Comparison of ENCODE assay signal across 1 cellular context in the genomic region with DNA sequence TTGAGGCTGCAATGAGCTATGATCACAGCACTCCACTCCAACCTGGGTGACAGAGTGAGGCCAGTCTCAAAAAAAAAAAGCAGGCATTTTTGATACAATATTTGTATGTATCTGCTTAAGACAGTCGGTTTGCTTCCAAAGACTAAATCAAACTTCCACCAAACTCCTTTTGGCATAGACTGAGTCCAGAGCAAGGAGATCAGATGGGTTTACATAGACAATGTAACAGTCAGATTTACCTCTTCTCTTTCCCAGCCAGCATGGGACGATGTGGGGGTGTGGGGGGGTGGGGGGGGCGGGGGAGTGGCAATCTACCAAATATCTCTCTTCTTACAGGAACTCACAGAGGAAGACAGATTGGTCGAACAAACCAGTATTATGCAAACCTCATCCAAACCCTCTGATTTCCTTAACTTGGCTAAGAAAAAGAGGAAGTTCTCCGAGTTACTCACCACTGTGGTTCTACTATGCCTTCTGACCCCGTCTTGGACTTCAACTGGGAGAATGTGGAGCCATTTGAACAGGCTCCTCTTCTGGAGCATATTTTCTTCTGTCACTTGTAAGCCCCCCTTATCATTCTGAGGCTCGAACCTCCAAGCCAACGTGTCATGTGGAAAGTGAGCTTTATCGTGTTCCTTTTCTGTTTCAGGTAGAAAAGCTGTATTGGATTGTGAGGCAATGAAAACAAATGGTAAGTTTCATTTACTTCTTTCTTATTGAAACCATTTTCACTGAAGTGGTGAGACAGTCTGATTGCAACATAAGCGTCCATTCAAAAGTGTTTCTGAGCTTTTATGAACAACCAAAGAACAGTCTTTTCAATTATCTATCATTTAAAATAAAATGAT.
TF ChIP-seq lines count a peak whose summit lies in the region.

A gene with protein sequence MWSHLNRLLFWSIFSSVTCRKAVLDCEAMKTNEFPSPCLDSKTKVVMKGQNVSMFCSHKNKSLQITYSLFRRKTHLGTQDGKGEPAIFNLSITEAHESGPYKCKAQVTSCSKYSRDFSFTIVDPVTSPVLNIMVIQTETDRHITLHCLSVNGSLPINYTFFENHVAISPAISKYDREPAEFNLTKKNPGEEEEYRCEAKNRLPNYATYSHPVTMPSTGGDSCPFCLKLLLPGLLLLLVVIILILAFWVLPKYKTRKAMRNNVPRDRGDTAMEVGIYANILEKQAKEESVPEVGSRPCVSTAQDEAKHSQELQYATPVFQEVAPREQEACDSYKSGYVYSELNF (plus strand): TSS at position 451 of the 848 bp plus-strand sequence. CDS start 54 bp downstream, at position 505.

TF ChIP-seq in K562, 482 proteins besides CTCF, POLR2A, EP300 and RAD21 (continued from another document and continues in another):
- TF ChIP-seq, protein P1, sequence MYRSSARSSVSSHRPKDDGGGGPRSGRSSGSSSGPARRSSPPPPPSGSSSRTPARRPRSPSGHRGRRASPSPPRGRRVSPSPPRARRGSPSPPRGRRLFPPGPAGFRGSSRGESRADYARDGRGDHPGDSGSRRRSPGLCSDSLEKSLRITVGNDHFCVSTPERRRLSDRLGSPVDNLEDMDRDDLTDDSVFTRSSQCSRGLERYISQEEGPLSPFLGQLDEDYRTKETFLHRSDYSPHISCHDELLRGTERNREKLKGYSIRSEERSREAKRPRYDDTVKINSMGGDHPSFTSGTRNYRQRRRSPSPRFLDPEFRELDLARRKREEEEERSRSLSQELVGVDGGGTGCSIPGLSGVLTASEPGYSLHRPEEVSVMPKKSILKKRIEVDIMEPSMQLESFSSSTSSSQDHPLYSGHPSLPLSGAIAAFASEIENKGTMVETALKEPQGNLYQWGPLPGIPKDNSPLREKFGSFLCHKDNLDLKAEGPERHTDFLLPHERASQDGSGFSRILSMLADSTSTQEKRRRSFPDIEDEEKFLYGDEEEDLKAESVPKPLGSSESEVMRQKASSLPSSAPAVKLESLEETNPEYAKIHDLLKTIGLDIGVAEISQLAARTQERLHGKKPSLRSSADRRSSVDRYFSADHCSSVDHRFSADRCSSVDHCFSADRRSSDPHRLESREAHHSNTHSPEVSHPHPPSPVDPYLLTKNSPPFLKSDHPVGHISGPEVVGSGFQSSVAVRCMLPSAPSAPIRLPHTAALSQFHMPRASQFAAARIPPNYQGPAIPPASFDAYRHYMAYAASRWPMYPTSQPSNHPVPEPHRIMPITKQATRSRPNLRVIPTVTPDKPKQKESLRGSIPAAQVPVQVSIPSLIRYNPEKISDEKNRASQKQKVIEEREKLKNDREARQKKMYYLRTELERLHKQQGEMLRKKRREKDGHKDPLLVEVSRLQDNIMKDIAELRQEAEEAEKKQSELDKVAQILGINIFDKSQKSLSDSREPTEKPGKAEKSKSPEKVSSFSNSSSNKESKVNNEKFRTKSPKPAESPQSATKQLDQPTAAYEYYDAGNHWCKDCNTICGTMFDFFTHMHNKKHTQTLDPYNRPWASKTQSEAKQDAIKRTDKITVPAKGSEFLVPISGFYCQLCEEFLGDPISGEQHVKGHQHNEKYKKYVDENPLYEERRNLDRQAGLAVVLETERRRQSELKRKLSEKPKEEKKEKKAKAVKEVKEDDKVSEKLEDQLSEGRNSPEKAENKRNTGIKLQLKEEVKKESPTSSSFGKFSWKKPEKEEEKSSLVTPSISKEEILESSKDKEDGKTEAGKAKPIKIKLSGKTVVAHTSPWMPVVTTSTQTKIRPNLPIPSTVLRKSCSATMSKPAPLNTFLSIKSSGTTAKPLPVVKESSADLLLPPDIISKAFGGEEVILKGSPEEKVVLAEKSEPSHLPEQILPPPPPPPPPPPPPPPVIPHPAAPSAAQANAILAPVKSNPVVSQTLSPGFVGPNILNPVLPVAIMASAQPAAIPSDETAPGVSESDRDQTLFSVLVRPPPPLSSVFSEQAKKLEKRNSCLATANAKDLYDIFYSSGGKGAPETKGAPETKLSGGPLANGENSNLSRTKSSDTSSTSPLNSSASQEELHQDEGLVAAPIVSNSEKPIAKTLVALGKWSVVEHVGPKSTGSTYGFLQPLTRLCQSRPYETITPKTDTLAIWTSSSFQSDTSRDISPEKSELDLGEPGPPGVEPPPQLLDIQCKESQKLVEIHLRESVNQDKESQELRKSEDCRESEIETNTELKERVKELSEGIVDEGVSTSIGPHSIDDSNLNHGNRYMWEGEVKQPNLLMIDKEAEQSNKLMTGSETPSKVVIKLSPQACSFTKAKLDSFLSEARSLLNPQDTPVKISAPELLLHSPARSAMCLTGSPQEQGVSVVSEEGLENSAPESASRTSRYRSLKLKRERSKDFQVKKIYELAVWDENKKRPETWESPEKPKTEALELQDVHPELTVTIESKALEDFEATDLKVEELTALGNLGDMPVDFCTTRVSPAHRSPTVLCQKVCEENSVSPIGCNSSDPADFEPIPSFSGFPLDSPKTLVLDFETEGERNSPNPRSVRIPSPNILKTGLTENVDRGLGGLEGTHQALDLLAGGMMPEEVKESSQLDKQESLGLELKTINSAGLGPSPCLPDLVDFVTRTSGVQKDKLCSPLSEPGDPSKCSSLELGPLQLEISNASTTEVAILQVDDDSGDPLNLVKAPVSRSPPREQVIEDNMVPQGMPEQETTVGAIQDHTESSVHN (IDR thresholded peaks at IDR 0.05; ENCODE audit: borderline replicate concordance in 1 of 2, low read depth in 1 of 2), result 0 out of 4 replicates have a peak, but pooled peaks of 1 of the 2 experiments have one; percentile 80
- no peak for TF ChIP-seq ZC3H8 (IDR thresholded peaks at IDR 0.05)
- no peak for TF ChIP-seq PCBP2 (IDR thresholded peaks at IDR 0.05; ENCODE audit: low read depth, low read length, poor library complexity, severe bottlenecking)
- 0 out of 2 replicates have a peak, but pooled peaks have one; percentile 28 for TF ChIP-seq MAFK (IDR thresholded peaks at IDR 0.05; ENCODE audit: low read length)
- peak; percentile 44 for TF ChIP-seq TAF9B (IDR thresholded peaks at IDR 0.05; ENCODE audit: partially characterized antibody)
- peak in 1 of 2 experiments; percentile 31; a peak in 1 of 4 replicates for TF ChIP-seq ETV6 (IDR thresholded peaks at IDR 0.05; ENCODE audit: borderline replicate concordance in 1 of 2, low read depth in 2 of 2, low read length in 1 of 2)
- no peak for TF ChIP-seq ETV6 (CRISPR knock-in tag; IDR thresholded peaks at IDR 0.05; ENCODE audit: borderline replicate concordance)
- TF ChIP-seq ZNF133 (CRISPR knock-in tag; IDR thresholded peaks at IDR 0.05), result no peak
- TF ChIP-seq DEAF1 (CRISPR knock-in tag; IDR thresholded peaks at IDR 0.05), result 0 out of 2 replicates have a peak, but pooled peaks have one; percentile 11
- peak; percentile 32 for TF ChIP-seq NEUROD1 (IDR thresholded peaks at IDR 0.05; ENCODE audit: borderline replicate concordance, low read depth, low read length, partially characterized antibody)
- TF ChIP-seq ZNF668 (CRISPR knock-in tag; IDR thresholded peaks at IDR 0.05), result no peak
- 0 out of 4 replicates have a peak, but pooled peaks of 1 of the 2 experiments have one; percentile 39 for TF ChIP-seq UBTF (IDR thresholded peaks at IDR 0.05; ENCODE audit: borderline replicate concordance in 1 of 2, low read depth in 2 of 2, low read length in 2 of 2)
- TF ChIP-seq, protein P2, sequence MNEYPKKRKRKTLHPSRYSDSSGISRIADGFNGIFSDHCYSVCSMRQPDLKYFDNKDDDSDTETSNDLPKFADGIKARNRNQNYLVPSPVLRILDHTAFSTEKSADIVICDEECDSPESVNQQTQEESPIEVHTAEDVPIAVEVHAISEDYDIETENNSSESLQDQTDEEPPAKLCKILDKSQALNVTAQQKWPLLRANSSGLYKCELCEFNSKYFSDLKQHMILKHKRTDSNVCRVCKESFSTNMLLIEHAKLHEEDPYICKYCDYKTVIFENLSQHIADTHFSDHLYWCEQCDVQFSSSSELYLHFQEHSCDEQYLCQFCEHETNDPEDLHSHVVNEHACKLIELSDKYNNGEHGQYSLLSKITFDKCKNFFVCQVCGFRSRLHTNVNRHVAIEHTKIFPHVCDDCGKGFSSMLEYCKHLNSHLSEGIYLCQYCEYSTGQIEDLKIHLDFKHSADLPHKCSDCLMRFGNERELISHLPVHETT (CRISPR knock-in tag; conservative IDR thresholded peaks at IDR 0.05 in 1 of 2, IDR thresholded peaks at IDR 0.05 in 1 of 2), result 0 out of 4 replicates have a peak, but pooled peaks of 1 of the 2 experiments have one; percentile 47
- no peak for TF ChIP-seq HIVEP1 (CRISPR knock-in tag; IDR thresholded peaks at IDR 0.05)
- TF ChIP-seq DDX20 (tag; IDR thresholded peaks at IDR 0.05; ENCODE audit: low read depth), result 0 out of 2 replicates have a peak, but pooled peaks have one; percentile 50
- 0 out of 2 replicates have a peak, but pooled peaks have one; percentile 1 for TF ChIP-seq TCF3 (CRISPR knock-in tag; IDR thresholded peaks at IDR 0.05)
- TF ChIP-seq, protein P3, sequence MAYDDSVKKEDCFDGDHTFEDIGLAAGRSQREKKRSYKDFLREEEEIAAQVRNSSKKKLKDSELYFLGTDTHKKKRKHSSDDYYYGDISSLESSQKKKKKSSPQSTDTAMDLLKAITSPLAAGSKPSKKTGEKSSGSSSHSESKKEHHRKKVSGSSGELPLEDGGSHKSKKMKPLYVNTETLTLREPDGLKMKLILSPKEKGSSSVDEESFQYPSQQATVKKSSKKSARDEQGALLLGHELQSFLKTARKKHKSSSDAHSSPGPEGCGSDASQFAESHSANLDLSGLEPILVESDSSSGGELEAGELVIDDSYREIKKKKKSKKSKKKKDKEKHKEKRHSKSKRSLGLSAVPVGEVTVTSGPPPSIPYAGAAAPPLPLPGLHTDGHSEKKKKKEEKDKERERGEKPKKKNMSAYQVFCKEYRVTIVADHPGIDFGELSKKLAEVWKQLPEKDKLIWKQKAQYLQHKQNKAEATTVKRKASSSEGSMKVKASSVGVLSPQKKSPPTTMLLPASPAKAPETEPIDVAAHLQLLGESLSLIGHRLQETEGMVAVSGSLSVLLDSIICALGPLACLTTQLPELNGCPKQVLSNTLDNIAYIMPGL (CRISPR knock-in tag; IDR thresholded peaks at IDR 0.05), result no peak
- TF ChIP-seq MTA1 (IDR thresholded peaks at IDR 0.05; ENCODE audit: borderline replicate concordance), result no peak
- TF ChIP-seq MYBL2 (IDR thresholded peaks at IDR 0.05; ENCODE audit: low read depth), result no peak
- TF ChIP-seq MYBL2 (CRISPR knock-in tag; IDR thresholded peaks at IDR 0.05; ENCODE audit: borderline replicate concordance), result no peak
- no peak for TF ChIP-seq ETS2 (tag; IDR thresholded peaks at IDR 0.05; ENCODE audit: borderline replicate concordance, poor library complexity, severe bottlenecking)
- TF ChIP-seq TBP (optimal IDR thresholded peaks at IDR 0.05; ENCODE audit: low read depth, low read length), result peak; percentile 38
- peak; percentile 56 for TF ChIP-seq GABPA (tag; conservative IDR thresholded peaks at IDR 0.05; ENCODE audit: low read depth)
- no peak for TF ChIP-seq STAT5B (CRISPR knock-in tag; IDR thresholded peaks at IDR 0.05)
- TF ChIP-seq FOXJ3 (CRISPR knock-in tag; IDR thresholded peaks at IDR 0.05), result no peak
- TF ChIP-seq POLR2B (IDR thresholded peaks at IDR 0.05; ENCODE audit: low read depth, partially characterized antibody), result peak; percentile 56
- TF ChIP-seq ZNF57 (CRISPR knock-in tag; IDR thresholded peaks at IDR 0.05), result no peak
- TF ChIP-seq ZNF551 (CRISPR knock-in tag; IDR thresholded peaks at IDR 0.05), result no peak
- TF ChIP-seq L3MBTL2 (IDR thresholded peaks at IDR 0.05), result peak; percentile 48
- 0 out of 2 replicates have a peak, but pooled peaks have one; percentile 27 for TF ChIP-seq BRD4 (IDR thresholded peaks at IDR 0.05)
- TF ChIP-seq RBBP5 (IDR thresholded peaks at IDR 0.05; ENCODE audit: borderline replicate concordance, insufficient read depth, low read length, poor library complexity, severe bottlenecking), result peak; percentile 60
- TF ChIP-seq FOXM1 (IDR thresholded peaks at IDR 0.05; ENCODE audit: low read depth), result peak; percentile 12; the same call in 1 of the 2 replicates
- TF ChIP-seq FOXM1 (CRISPR knock-in tag; IDR thresholded peaks at IDR 0.05; ENCODE audit: low read depth), result no peak
- peak; percentile 23 for TF ChIP-seq FOS (IDR thresholded peaks at IDR 0.05; ENCODE audit: extremely low read depth, insufficient read length)
- TF ChIP-seq CEBPB (tag; IDR thresholded peaks at IDR 0.05), result peak; percentile 91
